8 cellular contexts compared by ENCODE assay signal in genomic region chr15:64651573-64652260, GRCh38.
DNase-seq lines count a peak whose midpoint lies in the region; ATAC-seq, FAIRE-seq and TF ChIP-seq lines count a peak whose summit lies in the region.

No MANE protein-coding gene starts in this region.

- dilution Hi-C loops in keratinocyte (cut with MboI; ENCODE audit: extremely low pct_ligation_motif_present, low sequenced_read_pairs) = no loop called here

- H3K36me3 ChIP-seq in keratinocyte (ENCODE audit: control insufficient read depth in 2 of 2, extremely low read depth in 1 of 2, insufficient read depth in 2 of 2, low read length in 2 of 2) = no peaks in the 10 kb centered on the region
- no peaks in the 10 kb centered on the region for H3K36me3 ChIP-seq in transverse colon

- peak; percentile 53 for FAIRE-seq in keratinocyte (lab: Jason Lieb, UNC)

- TF ChIP-seq EP300 in transverse colon (IDR thresholded peaks at IDR 0.05; ENCODE audit: low read depth) = no peak

- H3K4me3 ChIP-seq in keratinocyte (ENCODE audit: control insufficient read depth in 2 of 3, extremely low read depth in 1 of 3, insufficient read depth in 2 of 3, low read depth in 1 of 3, low read length in 3 of 3) (no peak overlapping the region), transverse colon (no peak overlapping the region)

- H3K9ac ChIP-seq in keratinocyte (ENCODE audit: control insufficient read depth, extremely low read depth, insufficient read depth, low read length) = no peak overlapping the region

- TF ChIP-seq CTCF in keratinocyte (optimal IDR thresholded peaks at IDR 0.05 in 1 of 3, IDR thresholded peaks at IDR 0.05 in 1 of 3, conservative IDR thresholded peaks at IDR 0.05 in 1 of 3; ENCODE audit: extremely low read depth in 1 of 3, insufficient read depth in 2 of 3, low read length in 3 of 3) (no peak), transverse colon (IDR thresholded peaks at IDR 0.05) (no peak)

- DNase-seq in COLO668 (lab: John Stamatoyannopoulos, UW; ENCODE audit: unreplicated experiment) = peak; percentile 69
- peak; percentile 29 for DNase-seq in HuH-7 (ENCODE audit: low spot score)
- DNase-seq in activated CD4-positive, alpha-beta T cell treated with anti-CD3 and anti-CD28 coated beads, Interleukin-2, amount 50 U/mL, for 48 hours = peak; percentile 21 to 38
- DNase-seq in keratinocyte (ENCODE audit: low read depth, low spot score) = no peak
- no peak for DNase-seq in transverse colon
- no peak for DNase-seq in DMS114 treated with DMSO at 0.1 percent for 48 hours (lab: John Stamatoyannopoulos, UW; ENCODE audit: unreplicated experiment)

- no peaks in the 10 kb centered on the region for H3K4me1 ChIP-seq in keratinocyte (ENCODE audit: control insufficient read depth, extremely low read depth, insufficient read depth, low read length)
- peaks cover 0 to 41% (median 8%) of the 10 kb centered on the region in 4 donors for H3K4me1 ChIP-seq in transverse colon

- no peaks in the 10 kb centered on the region for H4K20me1 ChIP-seq in keratinocyte (ENCODE audit: control insufficient read depth, extremely low read depth, insufficient read depth, low read length)

- H3K27me3 ChIP-seq in keratinocyte (ENCODE audit: control insufficient read depth, extremely low read depth, insufficient read depth, low read length) (no peaks in the 10 kb centered on the region), transverse colon (no peaks in the 10 kb centered on the region)

- no peaks in the 10 kb centered on the region for H3K9me3 ChIP-seq in keratinocyte (ENCODE audit: control insufficient read depth, low read depth, low read length)
- H3K9me3 ChIP-seq in transverse colon = no peaks in the 10 kb centered on the region

- intact Hi-C loops in transverse colon (cut with DNase I; ENCODE audit: low total_unique reads) = no loop called here

- H3K9me1 ChIP-seq in keratinocyte (ENCODE audit: control insufficient read depth, extremely low read depth, insufficient read depth, low read length) = no peaks in the 10 kb centered on the region

- no peak overlapping the region for H3K27ac ChIP-seq in keratinocyte (ENCODE audit: control insufficient read depth, insufficient read depth, low read length)
- peak overlapping the region; percentile 7 to 39 (median 20) for H3K27ac ChIP-seq in transverse colon

- no peak for TF ChIP-seq POLR2A in transverse colon (IDR thresholded peaks at IDR 0.05)

- no peaks in the 10 kb centered on the region for H3K79me2 ChIP-seq in keratinocyte (ENCODE audit: control insufficient read depth, insufficient read depth, low read length)

- in situ Hi-C loops in transverse colon (cut with MboI; ENCODE audit: low pct_ligation_motif_present in 1 of 4, low pct_unique_long_range_greater_than_20kb in 1 of 4, low sequenced_read_pairs in 3 of 4) = loop anchor here in 3 of 4 donors (10.0 to 25.0 kb wide), 3 partner anchors 214 to 439 kb away; no protein-coding TSS in a partner anchor

- no peak overlapping the region for H3K4me2 ChIP-seq in keratinocyte (ENCODE audit: control insufficient read depth, extremely low read depth, insufficient read depth, low read depth, low read length)

- WGBS in transverse colon (ENCODE audit: low coverage in 1 of 2), 2 donors = 46 to 78% methylated on average over 4 of the region's 4 CpGs

- ATAC-seq in GM21381 (IDR thresholded peaks at IDR 0.05; ENCODE audit: unreplicated experiment) (peak; percentile 80), GM19351 (IDR thresholded peaks at IDR 0.05; ENCODE audit: unreplicated experiment) (no peak)

- no peak overlapping the region for H2AFZ ChIP-seq in keratinocyte (ENCODE audit: control insufficient read depth, low read length)

Comparison
In these comparisons a context has a peak if more than half of its experiments do, and no peak if none do; other contexts are left out.
1. DNase-seq: peak in COLO668 (single experiment), HuH-7 (single experiment) and activated CD4-positive, alpha-beta T cell treated with anti-CD3 and anti-CD28 coated beads, Interleukin-2, amount 50 U/mL, for 48 hours (2 of 2); none in keratinocyte (single experiment), transverse colon (single experiment) and DMS114 treated with DMSO at 0.1 percent for 48 hours (single experiment).